ENCODE assay signal across 10 cellular contexts in genomic region chr12:57149309-57149900, GRCh38. TPM values are rescaled to one million over a fixed set of nuclear protein-coding genes. Genes with fewer than 3 reads are reported as not detected.
A peak's percentile ranks its signal among the peaks of the same experiment; 100 is the strongest.
DNase-seq lines count a peak whose midpoint lies in the region; ATAC-seq and TF ChIP-seq lines count a peak whose summit lies in the region.
"Had no signal": no experiment of that assay in that cellular context is flagged by ENCODE, and none has a peak within 500 bp of the region (broad histone marks: within the 10 kb centered on the region; RNA-seq: fewer than 3 reads in every experiment).

No MANE protein-coding gene starts in this region.

- no peaks in the 10 kb centered on the region for H3K9me2 ChIP-seq in GM23338 (ENCODE audit: insufficient read depth)

- no peaks in the 10 kb centered on the region for H3K79me2 ChIP-seq in GM23338 (replicated peaks; ENCODE audit: insufficient read depth)
- no peaks in the 10 kb centered on the region for H3K79me2 ChIP-seq in mesendoderm (ENCODE audit: control insufficient read depth, insufficient read depth, low read length)

- no peak overlapping the region for H2BK120ac ChIP-seq in mesendoderm (ENCODE audit: low read depth, low read length)

- H2AK5ac ChIP-seq in mesendoderm (ENCODE audit: low read length), result no peak overlapping the region

- H3K18ac ChIP-seq in mesendoderm (ENCODE audit: low read length), result no peak overlapping the region

- H3K27me3 ChIP-seq in GM23338 (ENCODE audit: insufficient read depth) (no peaks in the 10 kb centered on the region), colonic mucosa (no peaks in the 10 kb centered on the region), left lung (no peaks in the 10 kb centered on the region), mesendoderm (ENCODE audit: insufficient read depth, low read length, poor library complexity) (no peaks in the 10 kb centered on the region)

- H3K4me2 ChIP-seq in GM23338 (no peak overlapping the region), mesendoderm (ENCODE audit: low read length) (no peak overlapping the region)

- ATAC-seq in GM23338, result no peak
- peak; percentile 75 for ATAC-seq in left lung
- ATAC-seq in HG03378 (IDR thresholded peaks at IDR 0.05; ENCODE audit: unreplicated experiment), result no peak
- ATAC-seq in HG03442 (IDR thresholded peaks at IDR 0.05; ENCODE audit: unreplicated experiment), result no peak

- H3K27ac Mint-ChIP-seq in GM23338, result no peak overlapping the region
- H3K27ac Mint-ChIP-seq: activated naive CD4-positive, alpha-beta T cell treated with anti-CD3 and anti-CD28 coated beads, Interleukin-2, amount 50 U/mL, for 24 hours had no signal

- 0 out of 2 replicates have a peak, but pooled peaks cover 3% of the 10 kb centered on the region for H3F3A ChIP-seq in GM23338 (replicated peaks; ENCODE audit: low read depth)

- H3K23ac ChIP-seq in mesendoderm (ENCODE audit: low read length), result no peak overlapping the region

- no peak overlapping the region for H2BK15ac ChIP-seq in mesendoderm (replicated peaks; ENCODE audit: low read depth)

- H4K20me1 ChIP-seq in GM23338 (replicated peaks; ENCODE audit: insufficient read depth), result peaks cover 5% of the 10 kb centered on the region

- H2BK5ac ChIP-seq in mesendoderm (ENCODE audit: low read length), result no peak overlapping the region

- H3K4me3 Mint-ChIP-seq in GM23338, result no peak overlapping the region
- H3K4me3 Mint-ChIP-seq: activated naive CD4-positive, alpha-beta T cell treated with anti-CD3 and anti-CD28 coated beads, Interleukin-2, amount 50 U/mL, for 24 hours had no signal

- no peak overlapping the region for H3K4ac ChIP-seq in mesendoderm (ENCODE audit: low read depth, low read length)

- H3K4me3 ChIP-seq in GM23338 (no peak overlapping the region), colonic mucosa (no peak overlapping the region), left lung (no peak overlapping the region), skin epidermis (no peak overlapping the region), mesendoderm (ENCODE audit: low read length) (no peak overlapping the region)

- H3K79me1 ChIP-seq in mesendoderm (ENCODE audit: low read length), result no peaks in the 10 kb centered on the region

- TF ChIP-seq CTCF in GM23338 (conservative IDR thresholded peaks at IDR 0.05; ENCODE audit: low read depth in 2 of 2) (no peak), colonic mucosa (IDR thresholded peaks at IDR 0.05) (no peak), left lung (IDR thresholded peaks at IDR 0.05) (no peak)

- no peaks in the 10 kb centered on the region for H3K9me3 ChIP-seq in colonic mucosa
- H3K9me3 ChIP-seq in left lung, result no peaks in the 10 kb centered on the region

- no peak overlapping the region for H2AFZ ChIP-seq in GM23338

- DNase-seq in GM23338 (ENCODE audit: low spot score) (no peak), colonic mucosa (peak; percentile 82), left lung (no peak), mesendoderm (no peak), epidermal melanocyte (ENCODE audit: insufficient read length, low spot score) (no peak)
- DNase-seq: NCI-H2171 had no signal

- H3K27me3 Mint-ChIP-seq in GM23338 (ENCODE audit: insufficient read depth, low read depth, poor library complexity), result peaks cover 17% of the 10 kb centered on the region
- H3K27me3 Mint-ChIP-seq: activated naive CD4-positive, alpha-beta T cell treated with anti-CD3 and anti-CD28 coated beads, Interleukin-2, amount 50 U/mL, for 24 hours had no signal

- intact Hi-C loops in colonic mucosa (cut with DNase I), result no loop called here
- intact Hi-C loops in left lung (cut with DNase I), result no loop called here

- WGBS in mesendoderm (ENCODE audit: extremely low coverage, insufficient coverage, low lambda C conversion rate), result no CpG with 5 or more reads among the region's 13 CpGs

- H3K4me1 Mint-ChIP-seq in GM23338, result peaks cover 47% of the 10 kb centered on the region
- H3K4me1 Mint-ChIP-seq: activated naive CD4-positive, alpha-beta T cell treated with anti-CD3 and anti-CD28 coated beads, Interleukin-2, amount 50 U/mL, for 24 hours had no signal

- H3K56ac ChIP-seq in mesendoderm (ENCODE audit: low read length), result no peak overlapping the region

- H3K9me3 Mint-ChIP-seq in GM23338, result no peaks in the 10 kb centered on the region
- H3K9me3 Mint-ChIP-seq: activated naive CD4-positive, alpha-beta T cell treated with anti-CD3 and anti-CD28 coated beads, Interleukin-2, amount 50 U/mL, for 24 hours had no signal

- H3K9ac ChIP-seq in colonic mucosa (ENCODE audit: low read depth in 2 of 2, low read length in 2 of 2) (peak overlapping the region; percentile 51 to 90), mesendoderm (ENCODE audit: low read length) (no peak overlapping the region)

- H3K27ac ChIP-seq in GM23338 (ENCODE audit: low read depth) (peak overlapping the region; percentile 59; the same call in 1 of the 2 replicates), colonic mucosa (peak overlapping the region; percentile 84), left lung (peak overlapping the region; percentile 73 to 76), skin epidermis (peak overlapping the region; percentile 17 to 85 (median 79)), mesendoderm (ENCODE audit: low read depth, low read length) (no peak overlapping the region)

- peaks cover 85% of the 10 kb centered on the region for H3K36me3 Mint-ChIP-seq in GM23338 (ENCODE audit: low read depth)

- no peak overlapping the region for H4K5ac ChIP-seq in mesendoderm (ENCODE audit: low read length)

- H3K4me1 ChIP-seq in GM23338 (ENCODE audit: insufficient read depth) (no peaks in the 10 kb centered on the region), colonic mucosa (peaks cover 38% of the 10 kb centered on the region), left lung (peaks cover 40 to 99% of the 10 kb centered on the region in 2 donors), mesendoderm (ENCODE audit: control insufficient read depth, low read depth, low read length) (no peaks in the 10 kb centered on the region)

- H3K36me3 ChIP-seq in GM23338 (ENCODE audit: insufficient read depth), result peaks cover 5% of the 10 kb centered on the region; the same call in 1 of the 2 replicates
- H3K36me3 ChIP-seq in colonic mucosa, result no peaks in the 10 kb centered on the region
- peaks cover 0 to 41% of the 10 kb centered on the region in 2 donors for H3K36me3 ChIP-seq in left lung
- H3K36me3 ChIP-seq in mesendoderm (ENCODE audit: control insufficient read depth, insufficient read depth, low read length), result peaks cover 13% of the 10 kb centered on the region

- no peak overlapping the region for H4K8ac ChIP-seq in mesendoderm (ENCODE audit: low read depth, low read length)

TF ChIP-seq in GM23338, 12 proteins besides CTCF, POLR2A, EP300 and RAD21 (continues in another document):
- no peak for TF ChIP-seq CREB1 (CRISPR knock-in tag; IDR thresholded peaks at IDR 0.05; ENCODE audit: low read depth)
- no peak for TF ChIP-seq POLR2AphosphoS5 (IDR thresholded peaks at IDR 0.05; ENCODE audit: low read depth)
- TF ChIP-seq EZH2phosphoT487 (IDR thresholded peaks at IDR 0.05; ENCODE audit: unreplicated experiment), result no peak
- TF ChIP-seq STAT1 (IDR thresholded peaks at IDR 0.05; ENCODE audit: unreplicated experiment), result no peak
- TF ChIP-seq ZNF114 (CRISPR knock-in tag; IDR thresholded peaks at IDR 0.05), result no peak
- TF ChIP-seq, protein P1, sequence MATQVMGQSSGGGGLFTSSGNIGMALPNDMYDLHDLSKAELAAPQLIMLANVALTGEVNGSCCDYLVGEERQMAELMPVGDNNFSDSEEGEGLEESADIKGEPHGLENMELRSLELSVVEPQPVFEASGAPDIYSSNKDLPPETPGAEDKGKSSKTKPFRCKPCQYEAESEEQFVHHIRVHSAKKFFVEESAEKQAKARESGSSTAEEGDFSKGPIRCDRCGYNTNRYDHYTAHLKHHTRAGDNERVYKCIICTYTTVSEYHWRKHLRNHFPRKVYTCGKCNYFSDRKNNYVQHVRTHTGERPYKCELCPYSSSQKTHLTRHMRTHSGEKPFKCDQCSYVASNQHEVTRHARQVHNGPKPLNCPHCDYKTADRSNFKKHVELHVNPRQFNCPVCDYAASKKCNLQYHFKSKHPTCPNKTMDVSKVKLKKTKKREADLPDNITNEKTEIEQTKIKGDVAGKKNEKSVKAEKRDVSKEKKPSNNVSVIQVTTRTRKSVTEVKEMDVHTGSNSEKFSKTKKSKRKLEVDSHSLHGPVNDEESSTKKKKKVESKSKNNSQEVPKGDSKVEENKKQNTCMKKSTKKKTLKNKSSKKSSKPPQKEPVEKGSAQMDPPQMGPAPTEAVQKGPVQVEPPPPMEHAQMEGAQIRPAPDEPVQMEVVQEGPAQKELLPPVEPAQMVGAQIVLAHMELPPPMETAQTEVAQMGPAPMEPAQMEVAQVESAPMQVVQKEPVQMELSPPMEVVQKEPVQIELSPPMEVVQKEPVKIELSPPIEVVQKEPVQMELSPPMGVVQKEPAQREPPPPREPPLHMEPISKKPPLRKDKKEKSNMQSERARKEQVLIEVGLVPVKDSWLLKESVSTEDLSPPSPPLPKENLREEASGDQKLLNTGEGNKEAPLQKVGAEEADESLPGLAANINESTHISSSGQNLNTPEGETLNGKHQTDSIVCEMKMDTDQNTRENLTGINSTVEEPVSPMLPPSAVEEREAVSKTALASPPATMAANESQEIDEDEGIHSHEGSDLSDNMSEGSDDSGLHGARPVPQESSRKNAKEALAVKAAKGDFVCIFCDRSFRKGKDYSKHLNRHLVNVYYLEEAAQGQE (IDR thresholded peaks at IDR 0.05; ENCODE audit: unreplicated experiment), result no peak
- no peak for TF ChIP-seq NANOG (IDR thresholded peaks at IDR 0.05; ENCODE audit: borderline replicate concordance)
- no peak for TF ChIP-seq ZNF331 (CRISPR knock-in tag; IDR thresholded peaks at IDR 0.05; ENCODE audit: low read depth)
- no peak for TF ChIP-seq JUNB (IDR thresholded peaks at IDR 0.05; ENCODE audit: unreplicated experiment)
- TF ChIP-seq EZH2 (IDR thresholded peaks at IDR 0.05; ENCODE audit: low read depth, unreplicated experiment), result no peak

RNA-seq across cellular contexts. Expression of gene LRP1-AS, which starts 2.0 kb away (rescaled TPM):
- not detected in 2 replicates for total RNA-seq in GM23338 (2014; rRNA removed; shearing (Covaris generic))
- polyA plus RNA-seq in GM23338 (2016; fragmentation: Nextera tagmentation; extraction: Ambion mirVana), result 0.86 TPM in 1 of 2 replicates, not detected in the other
- total RNA-seq in colonic mucosa (not detected), left lung (not detected)
- polyA plus RNA-seq in mesendoderm (2013, experiment 1 of 2), result not detected
- not detected for polyA plus RNA-seq in mesendoderm (2013, experiment 2 of 2)

RNA-seq across cellular contexts. Expression of gene LRP1, which starts 21.1 kb away (rescaled TPM):
- 130 and 145 TPM in 2 replicates for total RNA-seq in GM23338 (2014; rRNA removed; shearing (Covaris generic))
- polyA plus RNA-seq in GM23338 (2016; fragmentation: Nextera tagmentation; extraction: Ambion mirVana), result 26.6 and 29.9 TPM in 2 replicates
- total RNA-seq in colonic mucosa, result 100 to 1,000 TPM; 107 to 123 TPM
- total RNA-seq in left lung, result 100 to 1,000 TPM; 228 to 325 TPM
- 16.1 TPM for polyA plus RNA-seq in mesendoderm (2013, experiment 1 of 2)
- 15.2 TPM for polyA plus RNA-seq in mesendoderm (2013, experiment 2 of 2)

RNA-seq across cellular contexts. Expression of gene STAT6, which starts 38.2 kb away (rescaled TPM):
- 26.3 and 28.1 TPM in 2 replicates for total RNA-seq in GM23338 (2014; rRNA removed; shearing (Covaris generic))
- polyA plus RNA-seq in GM23338 (2016; fragmentation: Nextera tagmentation; extraction: Ambion mirVana), result 11.0 and 14.3 TPM in 2 replicates
- 100 to 1,000 TPM; 161 to 181 TPM for total RNA-seq in colonic mucosa
- total RNA-seq in left lung, result 100 to 1,000 TPM; 200 to 237 TPM
- 22.6 TPM for polyA plus RNA-seq in mesendoderm (2013, experiment 1 of 2)
- 22.2 TPM for polyA plus RNA-seq in mesendoderm (2013, experiment 2 of 2)
